Comparison of ENCODE assay signal across 22 cellular contexts in the genomic region with DNA sequence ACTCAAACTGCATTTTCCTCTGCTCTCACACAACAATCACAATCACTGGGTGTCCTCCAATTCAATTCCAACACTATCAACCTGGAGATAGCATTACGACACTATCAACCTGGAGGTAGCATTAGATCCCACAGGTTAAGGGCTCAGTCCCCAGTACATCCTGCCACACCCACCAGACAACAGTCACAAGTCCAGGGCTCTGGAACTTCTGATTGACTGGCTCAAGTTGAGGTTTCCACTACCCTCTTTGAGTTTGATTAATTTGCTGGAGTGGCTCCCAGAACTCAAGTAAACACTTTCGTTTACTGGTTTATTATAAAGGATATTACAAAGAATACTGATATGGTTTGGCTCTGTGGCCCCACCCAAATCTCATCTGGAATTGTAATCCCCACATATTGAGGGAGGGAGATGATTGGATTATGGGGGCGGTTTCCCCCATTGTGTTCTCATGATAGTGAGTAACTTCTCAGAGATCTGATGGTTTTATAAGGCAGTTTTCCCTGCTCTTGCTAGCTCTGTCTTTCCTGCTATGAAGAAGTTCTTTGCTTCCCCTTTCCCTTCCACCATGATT. TPM values are rescaled to one million over a fixed set of nuclear protein-coding genes. Genes with fewer than 3 reads are reported as not detected.
DNase-seq lines count a peak whose midpoint lies in the region; ATAC-seq, FAIRE-seq and TF ChIP-seq lines count a peak whose summit lies in the region.
"Had no signal": no experiment of that assay in that cellular context is flagged by ENCODE, and none has a peak within 500 bp of the region (broad histone marks: within the 10 kb centered on the region; RNA-seq: fewer than 3 reads in every experiment).

No MANE protein-coding gene starts in this region.

- BruUV-seq in HepG2 (replicated peaks; lab: Mats Ljungman, UMichigan) (no TSS peak), PC-3 (replicated peaks; lab: Mats Ljungman, UMichigan) (no TSS peak)

- TF ChIP-seq EP300 in HepG2 (IDR thresholded peaks at IDR 0.05; ENCODE audit: low read depth in 2 of 2, low read length in 2 of 2) (no peak), HepG2 (CRISPR knock-in tag; IDR thresholded peaks at IDR 0.05; ENCODE audit: borderline replicate concordance) (no peak)

- H3F3A ChIP-seq in PC-3 (ENCODE audit: low read length, unreplicated experiment) = no peaks in the 10 kb centered on the region

- intact Hi-C loops in right lobe of liver (cut with DNase I) = no loop called here
- intact Hi-C loops in HepG2 (cut with micrococcal nuclease; ENCODE audit: unreplicated experiment) = no loop called here
- intact Hi-C loops in PC-3 (cut with micrococcal nuclease) = loop anchor here (2.0 to 5.0 kb wide), 2 partner anchors 18 to 35 kb away; no protein-coding TSS in a partner anchor
- intact Hi-C loops in left lung (cut with DNase I) = no loop called here
- intact Hi-C loops in upper lobe of right lung (cut with DNase I) = no loop called here

- ATAC-seq in right lobe of liver (peak; percentile 51 to 94 (median 80)), HepG2 (no peak), PC-3 (peak; percentile 66), left lung (peak; percentile 54), upper lobe of right lung (peak; percentile 50), GM21576 (IDR thresholded peaks at IDR 0.05; ENCODE audit: unreplicated experiment) (no peak)
- ATAC-seq: GM12878, GM23338, Panc1 had no signal

- FAIRE-seq in HepG2 (lab: Jason Lieb, UNC) = no peak
- FAIRE-seq: GM12878 had no signal

- H4K20me1 ChIP-seq in HepG2 (ENCODE audit: insufficient read depth, low read length) (no peaks in the 10 kb centered on the region), PC-3 (ENCODE audit: low read length) (no peaks in the 10 kb centered on the region)
- H4K20me1 ChIP-seq: BLaER1 had no signal

- TF ChIP-seq CTCF in right lobe of liver (IDR thresholded peaks at IDR 0.05) = no peak
- no peak for TF ChIP-seq CTCF in HepG2 (CRISPR knock-in tag; IDR thresholded peaks at IDR 0.05)
- TF ChIP-seq CTCF in PC-3 (conservative IDR thresholded peaks at IDR 0.05; ENCODE audit: low read depth, low read length) = no peak
- no peak for TF ChIP-seq CTCF in left lung (IDR thresholded peaks at IDR 0.05)
- no peak for TF ChIP-seq CTCF in upper lobe of right lung (IDR thresholded peaks at IDR 0.05)

- H3K27ac ChIP-seq in right lobe of liver (no peak overlapping the region), HepG2 (ENCODE audit: extremely low read length, insufficient read depth, low read length) (no peak overlapping the region), PC-3 (ENCODE audit: low read length) (0 out of 2 replicates have a peak overlapping the region, but pooled peaks have one; percentile 9), left lung (no peak overlapping the region), upper lobe of right lung (no peak overlapping the region)
- H3K27ac ChIP-seq: BLaER1, KMS-11 had no signal

- H3K9me3 ChIP-seq in right lobe of liver (no peaks in the 10 kb centered on the region), HepG2 (ENCODE audit: low read length) (no peaks in the 10 kb centered on the region), PC-3 (ENCODE audit: low read length) (no peaks in the 10 kb centered on the region), left lung (no peaks in the 10 kb centered on the region), upper lobe of right lung (no peaks in the 10 kb centered on the region)
- H3K9me3 ChIP-seq: BLaER1, Caco-2, HAP-1 had no signal

- no peak overlapping the region for H3K4me2 ChIP-seq in HepG2 (ENCODE audit: low read depth, low read length)
- H3K4me2 ChIP-seq in PC-3 (ENCODE audit: low read length) = no peak overlapping the region
- H3K4me2 ChIP-seq: BLaER1, GM23338, KMS-11 had no signal

- H3K4me1 ChIP-seq in right lobe of liver (no peaks in the 10 kb centered on the region), HepG2 (ENCODE audit: insufficient read depth, low read length) (peaks cover 11% of the 10 kb centered on the region), PC-3 (ENCODE audit: insufficient read depth, low read length) (peaks cover 26% of the 10 kb centered on the region), left lung (no peaks in the 10 kb centered on the region), upper lobe of right lung (no peaks in the 10 kb centered on the region)
- H3K4me1 ChIP-seq: BLaER1, Caco-2, HAP-1 had no signal

- H3K9ac ChIP-seq in HepG2 (ENCODE audit: insufficient read depth, low read depth, low read length) = no peak overlapping the region
- no peak overlapping the region for H3K9ac ChIP-seq in PC-3 (ENCODE audit: low read length)
- H3K9ac ChIP-seq: BLaER1, KMS-11 had no signal

- in situ Hi-C loops in HepG2 (cut with HindIII; ENCODE audit: extremely low pct_ligation_motif_present, low pct_unique_long_range_greater_than_20kb) = no loop called here

- H3K4me3 ChIP-seq in right lobe of liver (no peak overlapping the region), HepG2 (replicated peaks in 1 of 3; ENCODE audit: insufficient read depth in 1 of 3, low read depth in 2 of 3, low read length in 3 of 3) (no peak overlapping the region), PC-3 (ENCODE audit: low read length) (no peak overlapping the region), left lung (no peak overlapping the region), upper lobe of right lung (no peak overlapping the region)
- H3K4me3 ChIP-seq: BLaER1, GM12878, GM23338, HAP-1 had no signal

- TF ChIP-seq RAD21 in HepG2 (CRISPR knock-in tag; IDR thresholded peaks at IDR 0.05) = no peak

- CTCF ChIA-PET in HepG2 (lab: Yijun Ruan, JAX; ENCODE audit: low intra/inter-chr PET ratio, low total read pairs) = no interaction called here
- CTCF ChIA-PET in PC-3 (lab: Charles Lee) = no interaction called here

- WGBS in right lobe of liver (ENCODE audit: insufficient coverage, low coverage, low lambda C conversion rate, missing lambda C conversion rate) = 32% methylated on average over 3 of the region's 3 CpGs
- WGBS in HepG2 (ENCODE audit: low lambda C conversion rate) = 50% methylated on average over 3 of the region's 3 CpGs

- H2AFZ ChIP-seq in HepG2 (ENCODE audit: low read length) (no peak overlapping the region), PC-3 (ENCODE audit: low read length) (no peak overlapping the region)
- H2AFZ ChIP-seq: GM23338 had no signal

- DNase-seq in right lobe of liver (no peak), HepG2 (ENCODE audit: low spot score) (no peak), PC-3 (peak; percentile 47), left lung (no peak), upper lobe of right lung (no peak), NCI-H128 (lab: John Stamatoyannopoulos, UW; ENCODE audit: unreplicated experiment) (no peak), SIG-M5 (lab: John Stamatoyannopoulos, UW) (no peak)
- DNase-seq: ACHN; Caco-2; CD4-positive, alpha-beta memory T cell; DMS 273 treated with DMSO at 0.1 percent for 48 hours; DMS79 treated with DMSO at 0.1 percent for 48 hours; NCI-H1417 treated with DMSO at 0.1 percent for 48 hours; NCI-H187 treated with DMSO at 0.1 percent for 48 hours; NCI-H69 had no signal

- H3K79me2 ChIP-seq in HepG2 (ENCODE audit: insufficient read depth, low read length) (no peaks in the 10 kb centered on the region), PC-3 (ENCODE audit: low read length) (no peaks in the 10 kb centered on the region)

- TF ChIP-seq POLR2A in right lobe of liver (IDR thresholded peaks at IDR 0.05) (no peak), HepG2 (IDR thresholded peaks at IDR 0.05; ENCODE audit: insufficient read depth in 1 of 2, low read depth in 2 of 2, low read length in 2 of 2) (no peak)

- no peaks in the 10 kb centered on the region for H3K9me2 ChIP-seq in PC-3 (replicated peaks; ENCODE audit: low read length)

- H3K36me3 ChIP-seq in right lobe of liver (no peaks in the 10 kb centered on the region), HepG2 (replicated peaks in 1 of 2; ENCODE audit: control insufficient read depth in 1 of 2, insufficient read depth in 2 of 2, low read length in 2 of 2) (no peaks in the 10 kb centered on the region), PC-3 (ENCODE audit: low read depth, low read length) (no peaks in the 10 kb centered on the region), left lung (no peaks in the 10 kb centered on the region), upper lobe of right lung (no peaks in the 10 kb centered on the region)
- H3K36me3 ChIP-seq: BLaER1, HAP-1 had no signal

- H3K27me3 ChIP-seq in right lobe of liver (no peaks in the 10 kb centered on the region), HepG2 (ENCODE audit: control insufficient read depth in 1 of 2, insufficient read depth in 2 of 2, low read length in 2 of 2) (no peaks in the 10 kb centered on the region), PC-3 (ENCODE audit: low read length) (no peaks in the 10 kb centered on the region), left lung (no peaks in the 10 kb centered on the region), upper lobe of right lung (no peaks in the 10 kb centered on the region)
- H3K27me3 ChIP-seq: BLaER1 had no signal

- POLR2A ChIA-PET in HepG2 (lab: Yijun Ruan, JAX) (no interaction called here), PC-3 (lab: Charles Lee; ENCODE audit: unreplicated experiment) (interaction anchor here (0.7 kb wide), 1 partner anchor 50 kb away, joined by 4 read pairs; the partner anchor contains the start of gene ARHGAP29)

RNA-seq across cellular contexts. Expression of gene ARHGAP29, which starts 49.6 kb away (rescaled TPM):
- total RNA-seq in right lobe of liver (10 to 100 TPM; 15.1 to 28.9 (median 21.1) TPM), HepG2 (2016; rRNA removed; fragmentation: Illumina TruSeq; extraction: Trizol) (12.8 and 18.8 TPM in 2 replicates), PC-3 (2014; rRNA removed) (161 and 166 TPM in 2 replicates), left lung (10 to 100 TPM; 42.3 to 55.2 TPM), upper lobe of right lung (66.5 TPM)
- total RNA-seq in HepG2 (2016; cell fraction: cytosol; rRNA removed; fragmentation: Illumina TruSeq; extraction: Trizol; ENCODE audit: low read depth) = 3.5 and 3.8 TPM in 2 replicates
- total RNA-seq in HepG2 (2016; cell fraction: insoluble cytoplasmic fraction; rRNA removed; fragmentation: Illumina TruSeq; extraction: Trizol) = 12.2 and 19.4 TPM in 2 replicates
- 7.7 and 7.9 TPM in 2 replicates for total RNA-seq in HepG2 (2016; cell fraction: membrane; rRNA removed; fragmentation: Illumina TruSeq; extraction: Trizol)
- total RNA-seq in HepG2 (2016; cell fraction: nucleus; rRNA removed; fragmentation: Illumina TruSeq; extraction: Trizol) = 21.5 and 22.3 TPM in 2 replicates
- 12.2 and 18.3 TPM in 2 replicates for polyA plus RNA-seq in HepG2 (2011; rRNA removed)
- 5.3 and 7.0 TPM in 2 replicates for polyA plus RNA-seq in HepG2 (2011; cell fraction: cytosol; rRNA removed)
- polyA plus RNA-seq in HepG2 (2011; cell fraction: nucleus; rRNA removed) = 16.2 and 17.3 TPM in 2 replicates
- 9.4 and 11.6 TPM in 2 replicates for polyA plus RNA-seq in HepG2 (2012)
- 0.37 TPM in 2 replicates for polyA plus RNA-seq in HepG2 (2016; cell fraction: cytosol; fragmentation: Illumina TruSeq; extraction: Trizol; ENCODE audit: low read depth)
- 13.5 and 14.2 TPM in 2 replicates for polyA plus RNA-seq in HepG2 (2016; cell fraction: insoluble cytoplasmic fraction; fragmentation: Illumina TruSeq; extraction: Trizol; ENCODE audit: low read depth)
- polyA plus RNA-seq in HepG2 (2016; cell fraction: membrane; fragmentation: Illumina TruSeq; extraction: Trizol; ENCODE audit: low read depth) = 1.9 and 2.0 TPM in 2 replicates
- polyA plus RNA-seq in HepG2 (2016; cell fraction: nucleus; fragmentation: Illumina TruSeq; extraction: Trizol; ENCODE audit: insufficient read depth, low read depth) = 22.0 and 23.1 TPM in 2 replicates
- polyA minus RNA-seq in HepG2 (2011; rRNA and poly(A)+ RNA removed; ENCODE audit: low replicate concordance) = 3.3 and 11.6 TPM in 2 replicates
- polyA minus RNA-seq in HepG2 (2011; cell fraction: cytosol; rRNA and poly(A)+ RNA removed) = 13.0 and 14.2 TPM in 2 replicates
- polyA minus RNA-seq in HepG2 (2011; cell fraction: nucleus; rRNA and poly(A)+ RNA removed) = 72.7 and 82.5 TPM in 2 replicates
- total RNA-seq: CD4-positive, alpha-beta memory T cell had no signal
- polyA plus RNA-seq: CD4-positive, alpha-beta memory T cell had no signal

Comparison
In these comparisons a context has a peak if more than half of its experiments do, and no peak if none do; other contexts are left out.
1. ATAC-seq: peak in right lobe of liver (4 of 4), PC-3 (single experiment), left lung (single experiment) and upper lobe of right lung (single experiment); none in HepG2 (single experiment) and GM21576 (single experiment).